Comparison of ENCODE assay signal across 24 cellular contexts in the genomic region with DNA sequence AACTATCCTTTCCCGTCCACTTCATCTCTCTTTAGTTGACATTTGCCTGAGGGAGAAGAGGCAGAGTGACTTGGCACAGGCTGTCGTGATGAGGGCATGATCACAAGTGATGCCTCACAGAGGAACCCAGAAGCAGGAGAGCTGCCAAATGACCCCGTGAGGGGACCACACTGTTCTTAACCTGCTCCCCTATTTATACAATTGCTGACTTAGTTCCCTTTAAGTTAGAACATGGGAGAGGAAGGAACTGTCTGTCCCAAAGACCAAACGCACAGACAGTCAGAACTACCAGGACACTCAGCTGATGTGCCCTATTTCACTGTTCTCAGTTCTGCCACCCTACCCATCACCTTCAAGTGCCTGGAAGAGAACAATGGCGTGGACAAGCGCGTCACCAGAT.
DNase-seq lines count a peak whose midpoint lies in the region; ATAC-seq and TF ChIP-seq lines count a peak whose summit lies in the region.
"Had no signal": no experiment of that assay in that cellular context is flagged by ENCODE, and none has a peak within 500 bp of the region (broad histone marks: within the 10 kb centered on the region; RNA-seq: fewer than 3 reads in every experiment).

No MANE protein-coding gene starts in this region.

- peaks cover 0 to 3% of the 10 kb centered on the region in 2 donors for H3K36me3 Mint-ChIP-seq in stimulated activated naive B cell treated with anti-CD40 and anti-IgM and Interleukin-4, amounts not matched to agents 10 μg/mL and 1 μg/mL and 100 μg/mL, for 72 hours
- H3K36me3 Mint-ChIP-seq in activated T-helper 1 cell treated with anti-CD3 and anti-CD28 coated beads, Interleukin-12 subunit alpha, Interleukin-12 subunit beta, Interleukin-2, Interleukin-4 antibody, amounts not matched to agents 30 ng/mL and 10 ng/mL and 1 ng/mL, durations not matched to agents 14 hours and 24 hours and 36 hours (ENCODE audit: low read depth) = no peaks in the 10 kb centered on the region

- H3K4me3 Mint-ChIP-seq in stimulated activated naive B cell treated with anti-CD40 and anti-IgM and Interleukin-4, amounts not matched to agents 10 μg/mL and 1 μg/mL and 100 μg/mL, for 72 hours = no peak overlapping the region
- no peak overlapping the region for H3K4me3 Mint-ChIP-seq in activated T-helper 1 cell treated with anti-CD3 and anti-CD28 coated beads, Interleukin-12 subunit alpha, Interleukin-12 subunit beta, Interleukin-2, Interleukin-4 antibody, amounts not matched to agents 30 ng/mL and 10 ng/mL and 1 ng/mL, durations not matched to agents 14 hours and 24 hours and 36 hours
- H3K4me3 Mint-ChIP-seq in stimulated activated naive CD8-positive, alpha-beta T cell treated with anti-CD3 and anti-CD28 coated beads, Interleukin-15, amount 100 ng/mL, for 72 hours = no peak overlapping the region
- H3K4me3 Mint-ChIP-seq: activated T-cell treated with anti-CD3 and anti-CD28 coated beads, Interleukin-2, amount 50 U/mL, for 4 hours; nephron had no signal

- H3K27ac Mint-ChIP-seq in stimulated activated naive B cell treated with anti-CD40 and anti-IgM and Interleukin-4, amounts not matched to agents 10 μg/mL and 1 μg/mL and 100 μg/mL, for 72 hours = no peak overlapping the region
- no peak overlapping the region for H3K27ac Mint-ChIP-seq in activated T-helper 1 cell treated with anti-CD3 and anti-CD28 coated beads, Interleukin-12 subunit alpha, Interleukin-12 subunit beta, Interleukin-2, Interleukin-4 antibody, amounts not matched to agents 30 ng/mL and 10 ng/mL and 1 ng/mL, durations not matched to agents 14 hours and 24 hours and 36 hours
- H3K27ac Mint-ChIP-seq in stimulated activated naive CD8-positive, alpha-beta T cell treated with anti-CD3 and anti-CD28 coated beads, Interleukin-15, amount 100 ng/mL, for 72 hours = peak overlapping the region in 1 of 2 donors; percentile 59
- H3K27ac Mint-ChIP-seq: nephron had no signal

- in situ Hi-C loops in gastrocnemius medialis (cut with MboI; ENCODE audit: low sequenced_read_pairs in 4 of 4) = loop anchor here in 2 of 4 donors (25.0 kb wide), 2 partner anchors 168 to 418 kb away; no protein-coding TSS in a partner anchor

- intact Hi-C loops in dorsolateral prefrontal cortex (cut with DNase I) = no loop called here
- intact Hi-C loops in gastrocnemius medialis (cut with DNase I; ENCODE audit: low total_unique reads) = no loop called here
- intact Hi-C loops in activated T-helper 1 cell treated with anti-CD3 and anti-CD28 coated beads, Interleukin-12 subunit alpha, Interleukin-12 subunit beta, Interleukin-2, Interleukin-4 antibody, amounts not matched to agents 30 ng/mL and 10 ng/mL and 1 ng/mL, durations not matched to agents 14 hours and 24 hours and 36 hours (cut with micrococcal nuclease) = no loop called here

- TF ChIP-seq POLR2A in gastrocnemius medialis (IDR thresholded peaks at IDR 0.05) = peak in 1 of 2 donors; percentile 17

- no peaks in the 10 kb centered on the region for H3K9me3 Mint-ChIP-seq in stimulated activated naive B cell treated with anti-CD40 and anti-IgM and Interleukin-4, amounts not matched to agents 10 μg/mL and 1 μg/mL and 100 μg/mL, for 72 hours
- no peaks in the 10 kb centered on the region for H3K9me3 Mint-ChIP-seq in activated T-helper 1 cell treated with anti-CD3 and anti-CD28 coated beads, Interleukin-12 subunit alpha, Interleukin-12 subunit beta, Interleukin-2, Interleukin-4 antibody, amounts not matched to agents 30 ng/mL and 10 ng/mL and 1 ng/mL, durations not matched to agents 14 hours and 24 hours and 36 hours
- H3K9me3 Mint-ChIP-seq in stimulated activated naive CD8-positive, alpha-beta T cell treated with anti-CD3 and anti-CD28 coated beads, Interleukin-15, amount 100 ng/mL, for 72 hours = no peaks in the 10 kb centered on the region
- H3K9me3 Mint-ChIP-seq: activated T-cell treated with anti-CD3 and anti-CD28 coated beads, Interleukin-2, amount 50 U/mL, for 4 hours; nephron had no signal

- H3K27me3 Mint-ChIP-seq in stimulated activated naive B cell treated with anti-CD40 and anti-IgM and Interleukin-4, amounts not matched to agents 10 μg/mL and 1 μg/mL and 100 μg/mL, for 72 hours = no peaks in the 10 kb centered on the region
- H3K27me3 Mint-ChIP-seq in activated T-helper 1 cell treated with anti-CD3 and anti-CD28 coated beads, Interleukin-12 subunit alpha, Interleukin-12 subunit beta, Interleukin-2, Interleukin-4 antibody, amounts not matched to agents 30 ng/mL and 10 ng/mL and 1 ng/mL, durations not matched to agents 14 hours and 24 hours and 36 hours (ENCODE audit: insufficient read depth) = peaks cover 6% of the 10 kb centered on the region
- peaks cover 10% of the 10 kb centered on the region for H3K27me3 Mint-ChIP-seq in stimulated activated naive CD8-positive, alpha-beta T cell treated with anti-CD3 and anti-CD28 coated beads, Interleukin-15, amount 100 ng/mL, for 72 hours

- peaks cover 0 to 7% of the 10 kb centered on the region in 2 donors for H3K4me1 Mint-ChIP-seq in stimulated activated naive B cell treated with anti-CD40 and anti-IgM and Interleukin-4, amounts not matched to agents 10 μg/mL and 1 μg/mL and 100 μg/mL, for 72 hours
- no peaks in the 10 kb centered on the region for H3K4me1 Mint-ChIP-seq in activated T-helper 1 cell treated with anti-CD3 and anti-CD28 coated beads, Interleukin-12 subunit alpha, Interleukin-12 subunit beta, Interleukin-2, Interleukin-4 antibody, amounts not matched to agents 30 ng/mL and 10 ng/mL and 1 ng/mL, durations not matched to agents 14 hours and 24 hours and 36 hours (ENCODE audit: low read depth)
- H3K4me1 Mint-ChIP-seq in stimulated activated naive CD8-positive, alpha-beta T cell treated with anti-CD3 and anti-CD28 coated beads, Interleukin-15, amount 100 ng/mL, for 72 hours = no peaks in the 10 kb centered on the region

- H3K27me3 ChIP-seq in dorsolateral prefrontal cortex (no peaks in the 10 kb centered on the region), layer of hippocampus (ENCODE audit: control insufficient read depth, insufficient read depth, low read length) (no peaks in the 10 kb centered on the region), gastrocnemius medialis (no peaks in the 10 kb centered on the region), H7 (ENCODE audit: control insufficient read depth, insufficient read depth, low read length) (no peaks in the 10 kb centered on the region)
- H3K27me3 ChIP-seq: BLaER1 treated with 17β-estradiol and CSF1 and Interleukin-3, amounts not matched to agents 10 nM and 100 nM had no signal

- H3K4me3 ChIP-seq in dorsolateral prefrontal cortex (no peak overlapping the region), gastrocnemius medialis (no peak overlapping the region), H7 (ENCODE audit: insufficient read depth, low read depth, low read length) (no peak overlapping the region)
- H3K4me3 ChIP-seq: A549; BLaER1 treated with 17β-estradiol and CSF1 and Interleukin-3, amounts not matched to agents 10 nM and 100 nM; GM23248; K562; smooth muscle cell had no signal

- no peaks in the 10 kb centered on the region for H3K9me3 ChIP-seq in gastrocnemius medialis
- H3K9me3 ChIP-seq: A549 had no signal

- H3K4me1 ChIP-seq in gastrocnemius medialis = no peaks in the 10 kb centered on the region
- H3K4me1 ChIP-seq: A549 had no signal

- no peaks in the 10 kb centered on the region for H3K36me3 ChIP-seq in gastrocnemius medialis
- H3K36me3 ChIP-seq in H7 (replicated peaks; ENCODE audit: control insufficient read depth, insufficient read depth, low read length) = no peaks in the 10 kb centered on the region; the same call in 1 of the 2 replicates

- H3K27ac ChIP-seq in dorsolateral prefrontal cortex (peak overlapping the region in 54 of 59 donors; percentile 31 to 96 (median 78)), layer of hippocampus (ENCODE audit: low read depth, low read length) (peak overlapping the region; percentile 60), gastrocnemius medialis (no peak overlapping the region)
- H3K27ac ChIP-seq: A549, GM23248 had no signal

- DNase-seq in C1 segment of cervical spinal cord (lab: John Stamatoyannopoulos, UW) = peak in 10 of 14 donors; percentile 19 to 62 (median 49)
- DNase-seq in dorsolateral prefrontal cortex = peak in 6 of 10 donors; percentile 41 to 70 (median 55)
- DNase-seq in gastrocnemius medialis = peak; percentile 28 to 63
- no peak for DNase-seq in stimulated activated naive B cell treated with anti-CD40 and anti-IgM and Interleukin-4, amounts not matched to agents 10 μg/mL and 1 μg/mL and 100 μg/mL, for 72 hours
- DNase-seq in activated T-helper 1 cell treated with anti-CD3 and anti-CD28 coated beads, Interleukin-12 subunit alpha, Interleukin-12 subunit beta, Interleukin-2, Interleukin-4 antibody, amounts not matched to agents 30 ng/mL and 10 ng/mL and 1 ng/mL, durations not matched to agents 14 hours and 24 hours and 36 hours (ENCODE audit: low spot score) = no peak
- DNase-seq in stimulated activated naive CD8-positive, alpha-beta T cell treated with anti-CD3 and anti-CD28 coated beads, Interleukin-15, amount 100 ng/mL, for 72 hours = no peak
- DNase-seq in H7 = no peak
- DNase-seq: activated CD4-positive, CD25-positive, alpha-beta regulatory T cell treated with anti-CD3 and anti-CD28 coated beads, Interleukin-2, amount 50 U/mL, for 72 hours; activated naive CD4-positive, alpha-beta T cell treated with anti-CD3 and anti-CD28 coated beads, Interleukin-2, amount 50 U/mL, for 16 hours; activated T-cell treated with anti-CD3 and anti-CD28 coated beads, Interleukin-2, amount 50 U/mL, for 4 hours; cortex of kidney; GM23248; islet precursor cell; NCI-H146; NCI-H526; SHP77; stimulated activated CD4-positive, alpha-beta T cell treated with anti-CD3 and anti-CD28 coated beads, Interleukin-2, amount 100 ng/mL, for 48 hours; stimulated activated naive CD8-positive, alpha-beta T cell treated with anti-CD3 and anti-CD28 coated beads, Interleukin-15, Interleukin-2, amounts not matched to agents 100 U/mL and 50 U/mL, for 24 hours had no signal

- no peak for TF ChIP-seq CTCF in dorsolateral prefrontal cortex (IDR thresholded peaks at IDR 0.05 in 54 of 56, conservative IDR thresholded peaks at IDR 0.05 in 2 of 56; ENCODE audit: low read depth in 1 of 56, partially characterized antibody in 56 of 56)
- TF ChIP-seq CTCF in gastrocnemius medialis (IDR thresholded peaks at IDR 0.05 in 4 of 5, conservative IDR thresholded peaks at IDR 0.05 in 1 of 5) = no peak

- peak; percentile 40 to 43 for ATAC-seq in gastrocnemius medialis
- ATAC-seq in stimulated activated naive B cell treated with anti-CD40 and anti-IgM and Interleukin-4, amounts not matched to agents 10 μg/mL and 1 μg/mL and 100 μg/mL, for 72 hours (replicated peaks) = no peak
- no peak for ATAC-seq in stimulated activated naive CD8-positive, alpha-beta T cell treated with anti-CD3 and anti-CD28 coated beads, Interleukin-15, amount 100 ng/mL, for 72 hours
- ATAC-seq: A549; activated T-cell treated with anti-CD3 and anti-CD28 coated beads, Interleukin-2, amount 50 U/mL, for 4 hours; K562 had no signal

Comparison
In these comparisons a context has a peak if more than half of its experiments do, and no peak if none do; other contexts are left out.
1. DNase-seq: peak in C1 segment of cervical spinal cord (10 of 14), dorsolateral prefrontal cortex (6 of 10) and gastrocnemius medialis (2 of 2); none in stimulated activated naive B cell treated with anti-CD40 and anti-IgM and Interleukin-4, amounts not matched to agents 10 μg/mL and 1 μg/mL and 100 μg/mL, for 72 hours (single experiment), activated T-helper 1 cell treated with anti-CD3 and anti-CD28 coated beads, Interleukin-12 subunit alpha, Interleukin-12 subunit beta, Interleukin-2, Interleukin-4 antibody, amounts not matched to agents 30 ng/mL and 10 ng/mL and 1 ng/mL, durations not matched to agents 14 hours and 24 hours and 36 hours (single experiment), stimulated activated naive CD8-positive, alpha-beta T cell treated with anti-CD3 and anti-CD28 coated beads, Interleukin-15, amount 100 ng/mL, for 72 hours (0 of 2) and H7 (single experiment).
2. H3K27ac ChIP-seq: peak in dorsolateral prefrontal cortex (54 of 59) and layer of hippocampus (single experiment); none in gastrocnemius medialis (0 of 4).
3. ATAC-seq: peak in gastrocnemius medialis (2 of 2); none in stimulated activated naive B cell treated with anti-CD40 and anti-IgM and Interleukin-4, amounts not matched to agents 10 μg/mL and 1 μg/mL and 100 μg/mL, for 72 hours (0 of 2) and stimulated activated naive CD8-positive, alpha-beta T cell treated with anti-CD3 and anti-CD28 coated beads, Interleukin-15, amount 100 ng/mL, for 72 hours (single experiment).